In genomic region chr5:2149196-2149541, GRCh38 we compare ENCODE assay signal across 1 cellular context.
TF ChIP-seq lines count a peak whose summit lies in the region.

No MANE protein-coding gene starts in this region.

TF ChIP-seq in WTC11, 78 proteins besides CTCF, POLR2A, EP300 and RAD21 (continued from another document):
- TF ChIP-seq GTF2I (CRISPR knock-in tag; conservative IDR thresholded peaks at IDR 0.05): no peak
- no peak for TF ChIP-seq ZNF232 (CRISPR knock-in tag; IDR thresholded peaks at IDR 0.05)
- TF ChIP-seq NR2C2 (CRISPR knock-in tag; IDR thresholded peaks at IDR 0.05): no peak
- TF ChIP-seq HMGA2 (CRISPR knock-in tag; IDR thresholded peaks at IDR 0.05): no peak
